1 cellular context compared by ENCODE assay signal in genomic region chr3:173395073-173395411, GRCh38.
TF ChIP-seq lines count a peak whose summit lies in the region.

No MANE protein-coding gene starts in this region.

TF ChIP-seq in WTC11, 78 proteins besides CTCF, POLR2A, EP300 and RAD21 (continued from another document):
- TF ChIP-seq USF1 (CRISPR knock-in tag; IDR thresholded peaks at IDR 0.05) (no peak), TP53 (CRISPR knock-in tag; IDR thresholded peaks at IDR 0.05) (no peak)
